Comparison of ENCODE assay signal across 8 cellular contexts in genomic region chr17:18260332-18261145, GRCh38. TPM values are rescaled to one million over a fixed set of nuclear protein-coding genes. Genes with fewer than 3 reads are reported as not detected.
DNase-seq lines count a peak whose midpoint lies in the region; ATAC-seq and TF ChIP-seq lines count a peak whose summit lies in the region.

A gene with protein sequence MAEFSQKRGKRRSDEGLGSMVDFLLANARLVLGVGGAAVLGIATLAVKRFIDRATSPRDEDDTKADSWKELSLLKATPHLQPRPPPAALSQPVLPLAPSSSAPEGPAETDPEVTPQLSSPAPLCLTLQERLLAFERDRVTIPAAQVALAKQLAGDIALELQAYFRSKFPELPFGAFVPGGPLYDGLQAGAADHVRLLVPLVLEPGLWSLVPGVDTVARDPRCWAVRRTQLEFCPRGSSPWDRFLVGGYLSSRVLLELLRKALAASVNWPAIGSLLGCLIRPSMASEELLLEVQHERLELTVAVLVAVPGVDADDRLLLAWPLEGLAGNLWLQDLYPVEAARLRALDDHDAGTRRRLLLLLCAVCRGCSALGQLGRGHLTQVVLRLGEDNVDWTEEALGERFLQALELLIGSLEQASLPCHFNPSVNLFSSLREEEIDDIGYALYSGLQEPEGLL (plus strand): TSS chr17:18260662. CDS start chr17:18262721, 2,059 bp downstream.

- peak; percentile 61 for ATAC-seq in GM18873 (IDR thresholded peaks at IDR 0.05; ENCODE audit: low FRiP score, unreplicated experiment)
- ATAC-seq in HG03139 (IDR thresholded peaks at IDR 0.05; ENCODE audit: unreplicated experiment) = peak; percentile 69
- ATAC-seq in activated B cell treated with CpG ODN at 0.5 μM for 24 hours (ENCODE audit: low read depth) = peak; percentile 89

- peak within 1 kb of the TSS; percentile 75 for H3K27ac ChIP-seq in AG04450 (ENCODE audit: low read depth, low read length)

- no peaks in the 10 kb centered on the region; the same call in 1 of the 2 replicates for H3K9me3 ChIP-seq in AG04450 (ENCODE audit: control insufficient read depth, insufficient read depth, low read length)

- H3K36me3 Mint-ChIP-seq in activated B cell treated with CpG ODN at 0.5 μM for 24 hours (ENCODE audit: low read depth) = peaks cover 19% of the 10 kb centered on the region

- CTCF ChIA-PET in AG04450 (lab: Charles Lee) = no interaction called here
- CTCF ChIA-PET in activated B cell treated with CpG ODN at 0.5 μM for 24 hours (lab: Charles Lee) = no interaction called here

- peaks cover 38% of the 10 kb centered on the region for H3K4me1 Mint-ChIP-seq in activated B cell treated with CpG ODN at 0.5 μM for 24 hours

- H3K9me3 Mint-ChIP-seq in activated B cell treated with CpG ODN at 0.5 μM for 24 hours = no peaks in the 10 kb centered on the region

- POLR2A ChIA-PET in AG04450 (lab: Yijun Ruan, JAX) (interaction anchor here (0.7 kb wide), 1 partner anchor 102 kb away, joined by 3 read pairs; no protein-coding TSS in a partner anchor), activated B cell treated with CpG ODN at 0.5 μM for 24 hours (lab: Charles Lee) (interaction anchor here (1.9 kb wide), 1 partner anchor 54 kb away, joined by 10 read pairs; the partner anchor contains the start of genes SMCR8 and TOP3A)

- H3K27ac Mint-ChIP-seq in activated B cell treated with CpG ODN at 0.5 μM for 24 hours = peak within 1 kb of the TSS; percentile 77

- intact Hi-C loops in activated B cell treated with CpG ODN at 0.5 μM for 24 hours (cut with micrococcal nuclease) = loop anchor here (1.0 to 5.0 kb wide), 6 partner anchors 35 to 980 kb away; partner anchors contain the start of genes ALKBH5, COPS3, LLGL1 and SHMT1

- no peaks in the 10 kb centered on the region for H3K27me3 Mint-ChIP-seq in activated B cell treated with CpG ODN at 0.5 μM for 24 hours

- H3K4me3 ChIP-seq in AG04450 (ENCODE audit: low read depth, low read length) = peak within 1 kb of the TSS; percentile 83

- TF ChIP-seq CTCF in AG04450 (IDR thresholded peaks at IDR 0.05; ENCODE audit: low read depth, low read length) = no peak
- TF ChIP-seq CTCF in activated B cell treated with CpG ODN at 0.5 μM for 24 hours (IDR thresholded peaks at IDR 0.05) = no peak

- peak within 1 kb of the TSS; percentile 79 for H3K4me3 Mint-ChIP-seq in activated B cell treated with CpG ODN at 0.5 μM for 24 hours

- DNase-seq in AG04450 (ENCODE audit: low read depth, low spot score) (peak; percentile 77), NCI-H226 (peak; percentile 94), activated B cell treated with CpG ODN at 0.5 μM for 24 hours (peak; percentile 84), iris pigment epithelial cell (ENCODE audit: low read depth) (peak; percentile 96)
- peak; percentile 91 for DNase-seq in central memory CD4-positive, alpha-beta T cell
- peak; percentile 83 to 89 for DNase-seq in stimulated activated CD4-positive, alpha-beta T cell treated with anti-CD3 and anti-CD28 coated beads, Interleukin-12 subunit alpha, Interleukin-12 subunit beta, amount 100 ng/mL, for 24 hours (ENCODE audit: low read depth in 2 of 2)

- H3K27me3 ChIP-seq in AG04450 (ENCODE audit: control insufficient read depth, insufficient read depth, low read length) = no peaks in the 10 kb centered on the region

RNA-seq across cellular contexts. Expression of the gene that starts here (rescaled TPM):
- polyA plus RNA-seq in AG04450 (2011; rRNA removed) = 5.9 and 7.1 TPM in 2 replicates
- 6.1 and 8.4 TPM in 2 replicates for polyA minus RNA-seq in AG04450 (2011; rRNA and poly(A)+ RNA removed)
- 5.6 and 8.8 TPM in 2 replicates for total RNA-seq in activated B cell treated with CpG ODN at 0.5 μM for 24 hours

Comparison
In these comparisons a context has a peak if more than half of its experiments do, and no peak if none do; other contexts are left out.
1. Peak in every context shown above with its lines: DNase-seq, ATAC-seq, H3K4me3 ChIP-seq and H3K27ac ChIP-seq.